ENCODE assay signal across 28 cellular contexts in the genomic region with DNA sequence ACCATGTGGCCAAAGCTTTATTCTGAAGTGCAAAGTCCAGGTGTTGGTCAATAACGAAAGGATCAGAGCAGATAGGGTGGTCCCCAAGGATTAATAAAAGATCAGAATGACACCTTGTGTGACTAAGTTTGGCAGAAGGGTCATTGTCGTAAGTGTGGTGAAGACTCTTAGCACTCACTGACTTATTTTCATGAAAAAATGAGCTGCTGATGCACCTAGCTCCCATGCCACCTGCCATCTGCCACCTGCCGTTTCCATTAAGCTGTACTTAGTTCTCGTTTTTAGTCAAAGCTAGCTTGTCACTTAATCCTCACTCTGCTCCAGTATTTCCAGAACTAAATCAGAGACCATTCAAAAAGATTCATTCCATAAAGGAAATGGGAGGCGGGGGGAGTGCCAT.
DNase-seq lines count a peak whose midpoint lies in the region; ATAC-seq, FAIRE-seq and TF ChIP-seq lines count a peak whose summit lies in the region.
"Had no signal": no experiment of that assay in that cellular context is flagged by ENCODE, and none has a peak within 500 bp of the region (broad histone marks: within the 10 kb centered on the region; RNA-seq: fewer than 3 reads in every experiment).

No MANE protein-coding gene starts in this region.

- H3K79me2 ChIP-seq in MM.1S (ENCODE audit: low read length) = no peaks in the 10 kb centered on the region

- peak; percentile 43 for DNase-seq in D341Med (ENCODE audit: low spot score)
- peak; percentile 52 for DNase-seq in DMS153 treated with DMSO at 0.1 percent for 48 hours (lab: John Stamatoyannopoulos, UW; ENCODE audit: unreplicated experiment)
- peak; percentile 65 for DNase-seq in NCI-H1436 (lab: John Stamatoyannopoulos, UW)
- peak; percentile 93 for DNase-seq in NCI-H82 (lab: John Stamatoyannopoulos, UW)
- DNase-seq in frontal cortex (ENCODE audit: low spot score in 2 of 2) = no peak
- no peak for DNase-seq in naive thymus-derived CD4-positive, alpha-beta T cell
- no peak for DNase-seq in MM.1S
- no peak for DNase-seq in dorsolateral prefrontal cortex
- DNase-seq: activated naive CD4-positive, alpha-beta T cell; caudate nucleus; EL; erythroblast; islet precursor cell; left ventricle myocardium inferior; mesenchymal stem cell; NCI-H226; NK-92 treated with Interleukin-12 subunit alpha and Interleukin-12 subunit beta, amount 100 ng/mL, for 24 hours; stimulated activated naive CD4-positive, alpha-beta T cell treated with Interleukin-2 at 50 U/mL for 16 hours; T-helper 17 cell; upper lobe of right lung had no signal

- H2AFZ ChIP-seq in MM.1S (ENCODE audit: low read length) = no peak overlapping the region

- H3K4me3 ChIP-seq in naive thymus-derived CD4-positive, alpha-beta T cell (ENCODE audit: low read length) = no peak overlapping the region
- H3K4me3 ChIP-seq in MM.1S (ENCODE audit: low read length) (no peak overlapping the region), dorsolateral prefrontal cortex (no peak overlapping the region)
- H3K4me3 ChIP-seq: BLaER1, GM23338, left ventricle myocardium inferior, SK-N-MC, skin epidermis, suprapubic skin, upper lobe of right lung had no signal

- no peaks in the 10 kb centered on the region for H3K36me3 Mint-ChIP-seq in naive thymus-derived CD4-positive, alpha-beta T cell

- no peak overlapping the region for H3K27ac Mint-ChIP-seq in naive thymus-derived CD4-positive, alpha-beta T cell
- H3K27ac Mint-ChIP-seq: GM23338, T-helper 17 cell had no signal

- POLR2A ChIA-PET in naive thymus-derived CD4-positive, alpha-beta T cell (lab: Charles Lee) = no interaction called here

- ATAC-seq in naive thymus-derived CD4-positive, alpha-beta T cell = no peak
- ATAC-seq: GM23338, T-helper 17 cell, upper lobe of right lung had no signal

- H4K20me1 ChIP-seq in MM.1S (ENCODE audit: insufficient read depth, low read length) = no peaks in the 10 kb centered on the region
- H4K20me1 ChIP-seq: BLaER1 had no signal

- no peak overlapping the region for H3K9ac ChIP-seq in MM.1S (ENCODE audit: low read length)
- H3K9ac ChIP-seq: BLaER1 had no signal

- peaks cover 0 to 5% (median 0%) of the 10 kb centered on the region in 7 donors for H3K4me1 Mint-ChIP-seq in naive thymus-derived CD4-positive, alpha-beta T cell
- H3K4me1 Mint-ChIP-seq: GM23338, T-helper 17 cell had no signal

- no peak overlapping the region for H3K4me3 Mint-ChIP-seq in naive thymus-derived CD4-positive, alpha-beta T cell
- H3K4me3 Mint-ChIP-seq: GM23338, T-helper 17 cell had no signal

- no peaks in the 10 kb centered on the region for H3K27me3 Mint-ChIP-seq in naive thymus-derived CD4-positive, alpha-beta T cell
- H3K27me3 Mint-ChIP-seq: T-helper 17 cell had no signal

- no peak for FAIRE-seq in frontal cortex (lab: Jason Lieb, UNC)
- FAIRE-seq: GM18507, GM19239, TTC549 had no signal

- no peaks in the 10 kb centered on the region for H3K9me3 ChIP-seq in naive thymus-derived CD4-positive, alpha-beta T cell (ENCODE audit: control insufficient read depth in 2 of 3, low read length in 3 of 3)
- no peaks in the 10 kb centered on the region for H3K9me3 ChIP-seq in MM.1S (replicated peaks; ENCODE audit: insufficient read depth, low read length)
- H3K9me3 ChIP-seq: left ventricle myocardium inferior, suprapubic skin, upper lobe of right lung had no signal

- no peak overlapping the region for H3K27ac ChIP-seq in naive thymus-derived CD4-positive, alpha-beta T cell (ENCODE audit: low read depth, low read length)
- H3K27ac ChIP-seq in MM.1S (ENCODE audit: low read length) (no peak overlapping the region), dorsolateral prefrontal cortex (no peak overlapping the region)
- H3K27ac ChIP-seq: BLaER1, left ventricle myocardium inferior, SK-N-MC, skin epidermis, suprapubic skin, upper lobe of right lung had no signal

- no peaks in the 10 kb centered on the region for H3K9me2 ChIP-seq in MM.1S (replicated peaks; ENCODE audit: insufficient read depth, low read length)

- intact Hi-C loops in naive thymus-derived CD4-positive, alpha-beta T cell (cut with micrococcal nuclease) = no loop called here
- intact Hi-C loops in dorsolateral prefrontal cortex (cut with DNase I) = no loop called here

- TF ChIP-seq CTCF in MM.1S (IDR thresholded peaks at IDR 0.05; ENCODE audit: low read length) (no peak), dorsolateral prefrontal cortex (IDR thresholded peaks at IDR 0.05 in 54 of 56, conservative IDR thresholded peaks at IDR 0.05 in 2 of 56; ENCODE audit: low read depth in 1 of 56, partially characterized antibody in 56 of 56) (no peak)

- no peak overlapping the region for H3K4me2 ChIP-seq in MM.1S (ENCODE audit: low read depth, low read length)
- H3K4me2 ChIP-seq: GM23338 had no signal

- no peaks in the 10 kb centered on the region for H3K27me3 ChIP-seq in naive thymus-derived CD4-positive, alpha-beta T cell (ENCODE audit: control insufficient read depth in 2 of 2, insufficient read depth in 2 of 2, low read length in 2 of 2)
- no peaks in the 10 kb centered on the region for H3K27me3 ChIP-seq in MM.1S (replicated peaks; ENCODE audit: insufficient read depth, low read length)
- no peaks in the 10 kb centered on the region for H3K27me3 ChIP-seq in dorsolateral prefrontal cortex
- H3K27me3 ChIP-seq: BLaER1, suprapubic skin, upper lobe of right lung had no signal

- no peaks in the 10 kb centered on the region for H3K4me1 ChIP-seq in naive thymus-derived CD4-positive, alpha-beta T cell (ENCODE audit: control insufficient read depth in 2 of 2, insufficient read depth in 2 of 2, low read length in 2 of 2)
- no peaks in the 10 kb centered on the region for H3K4me1 ChIP-seq in MM.1S (ENCODE audit: low read length)
- H3K4me1 ChIP-seq: left ventricle myocardium inferior, upper lobe of right lung had no signal

- peaks cover 0 to 14% (median 4%) of the 10 kb centered on the region in 11 donors for H3K9me3 Mint-ChIP-seq in naive thymus-derived CD4-positive, alpha-beta T cell

- H3K36me3 ChIP-seq in naive thymus-derived CD4-positive, alpha-beta T cell (ENCODE audit: control insufficient read depth in 2 of 3, insufficient read depth in 3 of 3, low read length in 3 of 3) = no peaks in the 10 kb centered on the region
- no peaks in the 10 kb centered on the region for H3K36me3 ChIP-seq in MM.1S (replicated peaks; ENCODE audit: insufficient read depth, low read length)
- H3K36me3 ChIP-seq: BLaER1, left ventricle myocardium inferior, suprapubic skin, upper lobe of right lung had no signal

- CTCF ChIA-PET in naive thymus-derived CD4-positive, alpha-beta T cell (lab: Charles Lee) = no interaction called here

- H3F3A ChIP-seq in MM.1S (ENCODE audit: insufficient read depth, low read length) = no peaks in the 10 kb centered on the region

Comparison
In these comparisons a context has a peak if more than half of its experiments do, and no peak if none do; other contexts are left out.
1. DNase-seq: peak in D341Med (single experiment), DMS153 treated with DMSO at 0.1 percent for 48 hours (single experiment), NCI-H1436 (single experiment) and NCI-H82 (single experiment); none in frontal cortex (0 of 2), naive thymus-derived CD4-positive, alpha-beta T cell (0 of 9), MM.1S (single experiment) and dorsolateral prefrontal cortex (0 of 10).